ENCODE assay signal across 4 cellular contexts in genomic region chr17:79535728-79536025, GRCh38.
"Had no signal": no experiment of that assay in that cellular context is flagged by ENCODE, and none has a peak within 500 bp of the region (broad histone marks: within the 10 kb centered on the region; RNA-seq: fewer than 3 reads in every experiment).

No MANE protein-coding gene starts in this region.

- DNase-seq: H9, HCEC 1CT, IMR-90 had no signal

- H3K4me3 ChIP-seq: GM23338 had no signal

- ATAC-seq: GM23338 had no signal

- H3K4me2 ChIP-seq: GM23338 had no signal

- H2AFZ ChIP-seq: GM23338 had no signal
